10 cellular contexts compared by ENCODE assay signal in genomic region chr4:41363384-41363981, GRCh38.
DNase-seq lines count a peak whose midpoint lies in the region; ATAC-seq and TF ChIP-seq lines count a peak whose summit lies in the region.
"Had no signal": no experiment of that assay in that cellular context is flagged by ENCODE, and none has a peak within 500 bp of the region (broad histone marks: within the 10 kb centered on the region; RNA-seq: fewer than 3 reads in every experiment).

No MANE protein-coding gene starts in this region.

- peak overlapping the region; percentile 91 for H3K4me3 Mint-ChIP-seq in Calu3 (ENCODE audit: low read depth, unreplicated experiment)
- no peak overlapping the region for H3K4me3 Mint-ChIP-seq in CD8-positive, alpha-beta memory T cell
- no peak overlapping the region for H3K4me3 Mint-ChIP-seq in activated T-helper 17 cell treated with anti-CD3 and anti-CD28 coated beads, Interleukin-2, amount 50 U/mL, for 72 hours
- H3K4me3 Mint-ChIP-seq: activated T-cell treated with anti-CD3 and anti-CD28 coated beads, Interleukin-2, amount 50 U/mL, for 24 hours had no signal

- no peaks in the 10 kb centered on the region for H3K27me3 ChIP-seq in CD8-positive, alpha-beta memory T cell (ENCODE audit: insufficient read depth, low read length, poor library complexity, severe bottlenecking)

- POLR2A ChIA-PET in CD8-positive, alpha-beta memory T cell (lab: Charles Lee) = no interaction called here

- H3K36me3 Mint-ChIP-seq in Calu3 (ENCODE audit: insufficient read depth, unreplicated experiment) = peaks cover 44% of the 10 kb centered on the region
- H3K36me3 Mint-ChIP-seq in CD8-positive, alpha-beta memory T cell = no peaks in the 10 kb centered on the region
- no peaks in the 10 kb centered on the region for H3K36me3 Mint-ChIP-seq in activated T-helper 17 cell treated with anti-CD3 and anti-CD28 coated beads, Interleukin-2, amount 50 U/mL, for 72 hours (ENCODE audit: low read depth)

- no peak overlapping the region for H3K4me3 ChIP-seq in CD8-positive, alpha-beta memory T cell (ENCODE audit: low read length)

- TF ChIP-seq CTCF in Calu3 (IDR thresholded peaks at IDR 0.05; ENCODE audit: unreplicated experiment) = no peak

- no peaks in the 10 kb centered on the region for H3K4me1 ChIP-seq in CD8-positive, alpha-beta memory T cell (ENCODE audit: insufficient read depth, low read length)

- H3K27ac Mint-ChIP-seq in Calu3 (ENCODE audit: unreplicated experiment) = peak overlapping the region; percentile 42
- no peak overlapping the region for H3K27ac Mint-ChIP-seq in CD8-positive, alpha-beta memory T cell
- no peak overlapping the region for H3K27ac Mint-ChIP-seq in activated T-helper 17 cell treated with anti-CD3 and anti-CD28 coated beads, Interleukin-2, amount 50 U/mL, for 72 hours
- H3K27ac Mint-ChIP-seq: activated T-cell treated with anti-CD3 and anti-CD28 coated beads, Interleukin-2, amount 50 U/mL, for 24 hours had no signal

- ATAC-seq in left ventricle myocardium superior (peak; percentile 6), GM21576 (IDR thresholded peaks at IDR 0.05; ENCODE audit: unreplicated experiment) (no peak)
- ATAC-seq in activated T-helper 17 cell treated with anti-CD3 and anti-CD28 coated beads, Interleukin-2, amount 50 U/mL, for 72 hours (replicated peaks) = no peak

- H3K36me3 ChIP-seq in CD8-positive, alpha-beta memory T cell (ENCODE audit: insufficient read depth, low read length) = no peaks in the 10 kb centered on the region

- peaks cover 35% of the 10 kb centered on the region for H3K4me1 Mint-ChIP-seq in Calu3 (ENCODE audit: low read depth, unreplicated experiment)
- H3K4me1 Mint-ChIP-seq in CD8-positive, alpha-beta memory T cell = no peaks in the 10 kb centered on the region
- no peaks in the 10 kb centered on the region for H3K4me1 Mint-ChIP-seq in activated T-helper 17 cell treated with anti-CD3 and anti-CD28 coated beads, Interleukin-2, amount 50 U/mL, for 72 hours

- CTCF ChIA-PET in Calu3 (lab: Charles Lee) = interaction anchor here (0.7 to 0.9 kb wide), 4 partner anchors 29 to 287 kb away, joined by 3 to 4 read pairs (median 4); no protein-coding TSS in a partner anchor
- CTCF ChIA-PET in CD8-positive, alpha-beta memory T cell (lab: Charles Lee) = no interaction called here

- BruUV-seq in Calu3 (replicated peaks; lab: Mats Ljungman, UMichigan) = no TSS peak

- no peaks in the 10 kb centered on the region for H3K9me3 Mint-ChIP-seq in Calu3 (ENCODE audit: low read depth, unreplicated experiment)
- peaks cover 0 to 12% (median 3%) of the 10 kb centered on the region in 5 donors for H3K9me3 Mint-ChIP-seq in CD8-positive, alpha-beta memory T cell
- H3K9me3 Mint-ChIP-seq in activated T-helper 17 cell treated with anti-CD3 and anti-CD28 coated beads, Interleukin-2, amount 50 U/mL, for 72 hours = no peaks in the 10 kb centered on the region
- H3K9me3 Mint-ChIP-seq: activated T-cell treated with anti-CD3 and anti-CD28 coated beads, Interleukin-2, amount 50 U/mL, for 24 hours had no signal

- H3K9me3 ChIP-seq in CD8-positive, alpha-beta memory T cell (ENCODE audit: low read length) = no peaks in the 10 kb centered on the region

- no peak for DNase-seq in Calu3
- peak in 43 of 58 donors; percentile 14 to 77 (median 41) for DNase-seq in anterior cingulate cortex (lab: John Stamatoyannopoulos, UW)
- DNase-seq in left ventricle myocardium superior = peak; percentile 42
- DNase-seq in putamen (ENCODE audit: low spot score) = peak; percentile 65
- DNase-seq in CD8-positive, alpha-beta memory T cell = no peak
- no peak for DNase-seq in NCI-H774 (lab: John Stamatoyannopoulos, UW)
- DNase-seq: activated T-cell treated with anti-CD3 and anti-CD28 coated beads, Interleukin-2, amount 50 U/mL, for 24 hours; SIG-M5 had no signal

- intact Hi-C loops in Calu3 (cut with micrococcal nuclease; ENCODE audit: unreplicated experiment) = loop anchor here (2.0 to 5.0 kb wide), 4 partner anchors 69 to 284 kb away; no protein-coding TSS in a partner anchor
- intact Hi-C loops in left ventricle myocardium superior (cut with micrococcal nuclease) = loop anchor here (10.0 kb wide), 1 partner anchor 51 kb away; no protein-coding TSS in a partner anchor

- no peak overlapping the region for H3K27ac ChIP-seq in CD8-positive, alpha-beta memory T cell (ENCODE audit: low read depth, low read length)

- H3K27me3 Mint-ChIP-seq in Calu3 (ENCODE audit: unreplicated experiment) = no peaks in the 10 kb centered on the region
- H3K27me3 Mint-ChIP-seq in CD8-positive, alpha-beta memory T cell = peaks cover 20 to 32% of the 10 kb centered on the region in 2 donors
- peaks cover 39% of the 10 kb centered on the region for H3K27me3 Mint-ChIP-seq in activated T-helper 17 cell treated with anti-CD3 and anti-CD28 coated beads, Interleukin-2, amount 50 U/mL, for 72 hours

Comparison
In these comparisons a context has a peak if more than half of its experiments do, and no peak if none do; other contexts are left out.
1. DNase-seq: peak in anterior cingulate cortex (43 of 58), left ventricle myocardium superior (single experiment) and putamen (single experiment); none in Calu3 (single experiment), CD8-positive, alpha-beta memory T cell (0 of 5) and NCI-H774 (single experiment).